Comparison of ENCODE assay signal across 8 cellular contexts in the genomic region with DNA sequence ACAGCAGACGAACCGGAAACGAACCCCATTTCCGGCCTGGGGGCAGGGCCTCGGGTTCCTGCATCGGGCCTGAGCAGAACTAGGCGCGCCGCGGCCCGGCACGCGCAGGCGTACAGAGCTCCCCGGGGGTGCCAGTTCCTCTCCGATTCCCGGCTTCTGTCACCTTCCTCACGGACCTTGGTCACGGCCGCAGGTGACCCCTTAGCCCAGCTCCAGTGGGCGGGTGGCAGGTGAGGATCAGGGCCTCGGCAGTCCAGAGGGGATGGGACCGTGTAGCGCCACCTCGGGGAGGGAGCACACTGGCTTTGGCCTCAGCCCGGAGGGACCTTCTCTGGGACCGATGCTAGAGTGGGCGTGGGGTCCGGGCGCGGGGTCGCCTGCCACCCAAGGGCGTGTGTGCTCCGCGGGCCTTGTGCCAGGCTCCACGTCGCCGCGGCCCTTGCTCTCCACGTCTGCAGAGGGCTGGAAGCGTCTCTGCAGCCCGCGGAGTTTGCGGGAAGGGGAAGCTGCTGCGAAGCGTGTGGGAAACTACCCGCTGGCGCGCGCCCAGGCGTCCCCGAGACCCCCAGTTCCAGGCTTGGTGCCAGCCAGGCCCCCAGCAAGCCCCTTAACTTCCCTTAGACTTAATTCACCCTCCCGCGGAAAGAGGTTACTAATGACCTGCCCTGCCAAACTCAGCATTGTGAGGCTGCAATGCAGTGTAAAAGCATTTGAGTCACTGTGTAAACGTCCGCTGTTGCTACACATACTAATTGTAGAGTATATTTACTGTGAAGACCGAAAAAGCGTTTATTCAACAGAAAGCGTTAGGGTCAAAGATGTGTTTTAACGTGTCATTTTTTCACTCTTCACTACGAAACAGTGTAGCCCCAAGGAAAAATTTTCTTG. TPM values are rescaled to one million over a fixed set of nuclear protein-coding genes. Genes with fewer than 3 reads are reported as not detected.
A peak's percentile ranks its signal among the peaks of the same experiment; 100 is the strongest.
DNase-seq lines count a peak whose midpoint lies in the region; ATAC-seq, FAIRE-seq and TF ChIP-seq lines count a peak whose summit lies in the region.

A gene (plus strand): TSS at position 48 of the 888 bp plus-strand sequence. CDS start 7,930 bp downstream, outside the sequence.

- no peak for TF ChIP-seq EP300 in A549 (IDR thresholded peaks at IDR 0.05)

- CTCF ChIA-PET in A549 (lab: Yijun Ruan, JAX) = interaction anchor here (0.6 to 3.6 kb wide), 9 partner anchors 9 to 195 kb away, joined by 3 to 18 read pairs (median 3); no protein-coding TSS in a partner anchor

- H3K4me1 Mint-ChIP-seq in immature natural killer cell = peaks cover 55 to 65% of the 10 kb centered on the region in 2 donors

- H3K4me2 ChIP-seq in A549 = peak within 1 kb of the TSS; percentile 91

- peaks cover 0 to 5% (median 0%) of the 10 kb centered on the region in 6 donors for H3K9me3 Mint-ChIP-seq in immature natural killer cell

- ATAC-seq in A549 (peak; percentile 81 to 88), GM18511 (IDR thresholded peaks at IDR 0.05; ENCODE audit: unreplicated experiment) (peak; percentile 77), HG03039 (IDR thresholded peaks at IDR 0.05; ENCODE audit: unreplicated experiment) (peak; percentile 68)

- under 1% methylated on average over 29 of the region's 61 CpGs for WGBS in A549 (ENCODE audit: missing lambda C conversion rate)

- H3K36me3 ChIP-seq in bronchial epithelial cell (ENCODE audit: control insufficient read depth, insufficient read depth, low read length) = peaks cover 2% of the 10 kb centered on the region

- peak; percentile 88 for TF ChIP-seq POLR2A in A549 (IDR thresholded peaks at IDR 0.05; ENCODE audit: low read length)

- H3K36me3 Mint-ChIP-seq in immature natural killer cell = peaks cover 3 to 4% (median 3%) of the 10 kb centered on the region in 3 donors

- 0 out of 5 replicates have a peak, but pooled peaks of 1 of the 2 experiments have one; percentile 16 for TF ChIP-seq RAD21 in A549 (conservative IDR thresholded peaks at IDR 0.05 in 1 of 2, IDR thresholded peaks at IDR 0.05 in 1 of 2)

- POLR2A ChIA-PET in A549 (lab: Yijun Ruan, JAX) = interaction anchor here (0.6 to 1.3 kb wide), 5 partner anchors 22 to 178 kb away, joined by 3 to 4 read pairs (median 4); a partner anchor contains a TSS

- FAIRE-seq in A549 (lab: Jason Lieb, UNC) = no peak
- no peak for FAIRE-seq in bronchial epithelial cell (lab: Jason Lieb, UNC)

- H3K27ac Mint-ChIP-seq in immature natural killer cell = peak within 1 kb of the TSS; percentile 92 to 98 (median 97)

- peaks cover 9 to 28% (median 24%) of the 10 kb centered on the region in 3 donors for H3K27me3 Mint-ChIP-seq in immature natural killer cell (ENCODE audit: low read depth in 3 of 3)

- H3K27ac ChIP-seq in A549 = peak within 1 kb of the TSS; percentile 88 to 96

- H3K27me3 ChIP-seq in bronchial epithelial cell (ENCODE audit: control insufficient read depth, insufficient read depth, low read length) = no peaks in the 10 kb centered on the region

- H3K4me3 Mint-ChIP-seq in immature natural killer cell = peak within 1 kb of the TSS; percentile 92 to 99 (median 98)

- H3K4me3 ChIP-seq in A549 = peak within 1 kb of the TSS; percentile 81
- peak within 1 kb of the TSS; percentile 69 for H3K4me3 ChIP-seq in WI38 (ENCODE audit: low read depth, low read length)
- H3K4me3 ChIP-seq in bronchial epithelial cell (ENCODE audit: low read depth, low read length) = peak within 1 kb of the TSS; percentile 80

- H3K4me1 ChIP-seq in A549 = peaks cover 23% of the 10 kb centered on the region

- H3K9me3 ChIP-seq in A549 = no peaks in the 10 kb centered on the region

- DNase-seq in A549 (ENCODE audit: low read depth in 1 of 2, low spot score in 1 of 2) = peak; percentile 90 to 96
- peak; percentile 96 for DNase-seq in NCI-H2227 (lab: John Stamatoyannopoulos, UW; ENCODE audit: unreplicated experiment)
- DNase-seq in bronchial epithelial cell (ENCODE audit: low read depth) = peak; percentile 83
- DNase-seq in immature natural killer cell = peak; percentile 90 to 91 (median 90)
- DNase-seq in stimulated activated CD4-positive, alpha-beta T cell treated with anti-CD3 and anti-CD28 coated beads, Interleukin-12 subunit alpha, Interleukin-12 subunit beta, amount 100 ng/mL, for 24 hours (ENCODE audit: low read depth in 2 of 2) = peak; percentile 91

- peak; percentile 49 for TF ChIP-seq CTCF in A549 (IDR thresholded peaks at IDR 0.05)
- 0 out of 2 replicates have a peak, but pooled peaks have one; percentile 29 for TF ChIP-seq CTCF in WI38 (IDR thresholded peaks at IDR 0.05; ENCODE audit: low read depth, low read length)
- peak; percentile 62 for TF ChIP-seq CTCF in bronchial epithelial cell (IDR thresholded peaks at IDR 0.05; ENCODE audit: insufficient read depth, low read length, severe bottlenecking)

TF ChIP-seq in A549, 52 proteins besides CTCF, POLR2A, EP300 and RAD21 (continues in another document):
- TF ChIP-seq CHD4 (IDR thresholded peaks at IDR 0.05; ENCODE audit: borderline replicate concordance) = no peak
- peak; percentile 36; the same call in 1 of the 2 replicates for TF ChIP-seq MYC (IDR thresholded peaks at IDR 0.05; ENCODE audit: borderline replicate concordance, low read length)
- TF ChIP-seq PHF8 (IDR thresholded peaks at IDR 0.05; ENCODE audit: borderline replicate concordance, low read depth) = peak; percentile 97
- TF ChIP-seq, protein P1, sequence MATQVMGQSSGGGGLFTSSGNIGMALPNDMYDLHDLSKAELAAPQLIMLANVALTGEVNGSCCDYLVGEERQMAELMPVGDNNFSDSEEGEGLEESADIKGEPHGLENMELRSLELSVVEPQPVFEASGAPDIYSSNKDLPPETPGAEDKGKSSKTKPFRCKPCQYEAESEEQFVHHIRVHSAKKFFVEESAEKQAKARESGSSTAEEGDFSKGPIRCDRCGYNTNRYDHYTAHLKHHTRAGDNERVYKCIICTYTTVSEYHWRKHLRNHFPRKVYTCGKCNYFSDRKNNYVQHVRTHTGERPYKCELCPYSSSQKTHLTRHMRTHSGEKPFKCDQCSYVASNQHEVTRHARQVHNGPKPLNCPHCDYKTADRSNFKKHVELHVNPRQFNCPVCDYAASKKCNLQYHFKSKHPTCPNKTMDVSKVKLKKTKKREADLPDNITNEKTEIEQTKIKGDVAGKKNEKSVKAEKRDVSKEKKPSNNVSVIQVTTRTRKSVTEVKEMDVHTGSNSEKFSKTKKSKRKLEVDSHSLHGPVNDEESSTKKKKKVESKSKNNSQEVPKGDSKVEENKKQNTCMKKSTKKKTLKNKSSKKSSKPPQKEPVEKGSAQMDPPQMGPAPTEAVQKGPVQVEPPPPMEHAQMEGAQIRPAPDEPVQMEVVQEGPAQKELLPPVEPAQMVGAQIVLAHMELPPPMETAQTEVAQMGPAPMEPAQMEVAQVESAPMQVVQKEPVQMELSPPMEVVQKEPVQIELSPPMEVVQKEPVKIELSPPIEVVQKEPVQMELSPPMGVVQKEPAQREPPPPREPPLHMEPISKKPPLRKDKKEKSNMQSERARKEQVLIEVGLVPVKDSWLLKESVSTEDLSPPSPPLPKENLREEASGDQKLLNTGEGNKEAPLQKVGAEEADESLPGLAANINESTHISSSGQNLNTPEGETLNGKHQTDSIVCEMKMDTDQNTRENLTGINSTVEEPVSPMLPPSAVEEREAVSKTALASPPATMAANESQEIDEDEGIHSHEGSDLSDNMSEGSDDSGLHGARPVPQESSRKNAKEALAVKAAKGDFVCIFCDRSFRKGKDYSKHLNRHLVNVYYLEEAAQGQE (IDR thresholded peaks at IDR 0.05) = peak; percentile 35; the same call in 1 of the 2 replicates
- TF ChIP-seq, protein P2, sequence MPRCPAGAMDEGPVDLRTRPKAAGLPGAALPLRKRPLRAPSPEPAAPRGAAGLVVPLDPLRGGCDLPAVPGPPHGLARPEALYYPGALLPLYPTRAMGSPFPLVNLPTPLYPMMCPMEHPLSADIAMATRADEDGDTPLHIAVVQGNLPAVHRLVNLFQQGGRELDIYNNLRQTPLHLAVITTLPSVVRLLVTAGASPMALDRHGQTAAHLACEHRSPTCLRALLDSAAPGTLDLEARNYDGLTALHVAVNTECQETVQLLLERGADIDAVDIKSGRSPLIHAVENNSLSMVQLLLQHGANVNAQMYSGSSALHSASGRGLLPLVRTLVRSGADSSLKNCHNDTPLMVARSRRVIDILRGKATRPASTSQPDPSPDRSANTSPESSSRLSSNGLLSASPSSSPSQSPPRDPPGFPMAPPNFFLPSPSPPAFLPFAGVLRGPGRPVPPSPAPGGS (IDR thresholded peaks at IDR 0.05) = peak; percentile 90; the same call in 1 of the 3 replicates
- TF ChIP-seq, protein P3, sequence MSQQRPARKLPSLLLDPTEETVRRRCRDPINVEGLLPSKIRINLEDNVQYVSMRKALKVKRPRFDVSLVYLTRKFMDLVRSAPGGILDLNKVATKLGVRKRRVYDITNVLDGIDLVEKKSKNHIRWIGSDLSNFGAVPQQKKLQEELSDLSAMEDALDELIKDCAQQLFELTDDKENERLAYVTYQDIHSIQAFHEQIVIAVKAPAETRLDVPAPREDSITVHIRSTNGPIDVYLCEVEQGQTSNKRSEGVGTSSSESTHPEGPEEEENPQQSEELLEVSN (IDR thresholded peaks at IDR 0.05; ENCODE audit: borderline replicate concordance, low read depth) = peak; percentile 13; the same call in 1 of the 2 replicates
- TF ChIP-seq, protein P4, sequence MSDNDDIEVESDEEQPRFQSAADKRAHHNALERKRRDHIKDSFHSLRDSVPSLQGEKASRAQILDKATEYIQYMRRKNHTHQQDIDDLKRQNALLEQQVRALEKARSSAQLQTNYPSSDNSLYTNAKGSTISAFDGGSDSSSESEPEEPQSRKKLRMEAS (IDR thresholded peaks at IDR 0.05) = peak; percentile 64
- TF ChIP-seq HOXA7 (CRISPR knock-in tag; IDR thresholded peaks at IDR 0.05) = no peak

RNA-seq across cellular contexts. Expression of the gene that starts here (rescaled TPM):
- polyA plus RNA-seq in A549 (2011; rRNA removed) = 55.0 and 71.8 TPM in 2 replicates
- 70.2 and 70.5 TPM in 2 replicates for polyA plus RNA-seq in A549 (2012; cell fraction: cytosol; rRNA removed)
- 127 and 175 TPM in 2 replicates for polyA plus RNA-seq in A549 (2012; cell fraction: nucleus; rRNA removed)
- 42.3 to 49.3 TPM (median 44.2 TPM) in 3 replicates for polyA plus RNA-seq in A549 (2017; fragmentation: RNase III; extraction: RNeasy Plus Mini Kit Qiagen cat#74134 plus additional on column Dnase treatment)
- polyA minus RNA-seq in A549 (2011; rRNA and poly(A)+ RNA removed) = 84.2 and 127 TPM in 2 replicates
- 52.9 and 94.3 TPM in 2 replicates for total RNA-seq in bronchial epithelial cell
- polyA plus RNA-seq in immature natural killer cell = 10 to 100 TPM; 14.4 to 41.4 (median 19.9) TPM

Comparison
In these comparisons a context has a peak if more than half of its experiments do, and no peak if none do; other contexts are left out.
1. Peak in every context shown above with its lines: DNase-seq, ATAC-seq, H3K4me3 ChIP-seq and H3K27ac ChIP-seq.